ENCODE assay signal across 1 cellular context in genomic region chr3:64267774-64268604, GRCh38.
A peak's percentile ranks its signal among the peaks of the same experiment; 100 is the strongest.
TF ChIP-seq lines count a peak whose summit lies in the region.

No MANE protein-coding gene starts in this region.

TF ChIP-seq in H1, 55 proteins besides CTCF, POLR2A, EP300 and RAD21 (continued from another document):
- TF ChIP-seq ATF2 (IDR thresholded peaks at IDR 0.05; ENCODE audit: low read length) (no peak), RXRA (IDR thresholded peaks at IDR 0.05; ENCODE audit: insufficient read depth, low read depth, low read length) (no peak), MAX (IDR thresholded peaks at IDR 0.05) (no peak), EZH2 (IDR thresholded peaks at IDR 0.05; ENCODE audit: low read depth, low read length, severe bottlenecking) (no peak), SAP30 (IDR thresholded peaks at IDR 0.05; ENCODE audit: insufficient read depth, insufficient replicate concordance, low read length) (no peak), NANOG (IDR thresholded peaks at IDR 0.05; ENCODE audit: insufficient read depth, low read depth, low read length, poor library complexity, severe bottlenecking) (peak; percentile 11), YY1 (IDR thresholded peaks at IDR 0.05; ENCODE audit: low read depth, low read length) (no peak), HDAC6 (IDR thresholded peaks at IDR 0.05; ENCODE audit: low read depth, low read length) (no peak), TEAD4 (IDR thresholded peaks at IDR 0.05; ENCODE audit: low read depth, low read length) (peak; percentile 84), SUZ12 (IDR thresholded peaks at IDR 0.05; ENCODE audit: low read length) (0 out of 2 replicates have a peak, but pooled peaks have one; percentile 8), JUN (IDR thresholded peaks at IDR 0.05; ENCODE audit: low read depth, low read length) (no peak), PHF8 (conservative IDR thresholded peaks at IDR 0.05; ENCODE audit: low read depth, low read length) (peak; percentile 51; the same call in 1 of the 2 replicates), ZNF274 (IDR thresholded peaks at IDR 0.05; ENCODE audit: borderline replicate concordance, extremely low read depth, low read length) (no peak), CREB1 (IDR thresholded peaks at IDR 0.05) (no peak), CBX5 (IDR thresholded peaks at IDR 0.05; ENCODE audit: low read depth, low read length) (no peak), RBBP5 (IDR thresholded peaks at IDR 0.05; ENCODE audit: borderline replicate concordance, low read depth, low read length) (peak; percentile 70; the same call in 1 of the 2 replicates), TCF12 (IDR thresholded peaks at IDR 0.05; ENCODE audit: low read depth, low read length) (0 out of 2 replicates have a peak, but pooled peaks have one; percentile 29), TBP (IDR thresholded peaks at IDR 0.05; ENCODE audit: low read depth, low read length) (peak; percentile 18; the same call in 1 of the 2 replicates), HDAC2 (IDR thresholded peaks at IDR 0.05; ENCODE audit: borderline replicate concordance in 1 of 2, low read depth in 2 of 2, low read length in 2 of 2) (peak; percentile 31 to 77; a peak in 1 of 4 replicates), RNF2 (IDR thresholded peaks at IDR 0.05; ENCODE audit: borderline replicate concordance, low read depth, low read length, missing control alignments, poor library complexity, severe bottlenecking) (no peak), ASH2L (IDR thresholded peaks at IDR 0.05; ENCODE audit: low read length) (peak; percentile 88)
TF ChIP-seq in H1: peak in this region for 11.
